8 cellular contexts compared by ENCODE assay signal in genomic region chr11:59158206-59159068, GRCh38. TPM values are rescaled to one million over a fixed set of nuclear protein-coding genes. Genes with fewer than 3 reads are reported as not detected.
A peak's percentile ranks its signal among the peaks of the same experiment; 100 is the strongest.
DNase-seq lines count a peak whose midpoint lies in the region; ATAC-seq, FAIRE-seq and TF ChIP-seq lines count a peak whose summit lies in the region.

No MANE protein-coding gene starts in this region.

- H3K36me3 ChIP-seq in OCI-LY3 (replicated peaks; ENCODE audit: low read depth, low read length) (peaks cover 6% of the 10 kb centered on the region), pancreas (no peaks in the 10 kb centered on the region)

- peak overlapping the region; percentile 53; the same call in 1 of the 2 replicates for H2AFZ ChIP-seq in OCI-LY3 (ENCODE audit: low read depth, low read length)

- H3K79me2 ChIP-seq in OCI-LY3 (ENCODE audit: low read length) = no peaks in the 10 kb centered on the region

- H3K4me3 ChIP-seq in OCI-LY3 (ENCODE audit: low read length) = peak overlapping the region; percentile 59
- peak overlapping the region in 1 of 2 donors; percentile 5 for H3K4me3 ChIP-seq in foreskin fibroblast (ENCODE audit: low read depth in 1 of 2, low read length in 2 of 2)
- H3K4me3 ChIP-seq in pancreas = no peak overlapping the region

- WGBS in pancreas, 2 donors = 36 to 37% methylated on average over 8 of the region's 8 CpGs

- intact Hi-C loops in pancreas (cut with DNase I) = no loop called here

- H3K36me3 Mint-ChIP-seq in IgD-negative memory B cell = no peaks in the 10 kb centered on the region

- H3K9ac ChIP-seq in OCI-LY3 (ENCODE audit: low read length) = peak overlapping the region; percentile 18; the same call in 1 of the 2 replicates

- peak; percentile 82 for ATAC-seq in GM21737 (IDR thresholded peaks at IDR 0.05; ENCODE audit: unreplicated experiment)
- ATAC-seq in pancreas = peak; percentile 72 to 98 (median 94)
- no peak for ATAC-seq in omental fat pad (ENCODE audit: low FRiP score)

- H3K9me3 Mint-ChIP-seq in IgD-negative memory B cell = no peaks in the 10 kb centered on the region

- H3K27me3 Mint-ChIP-seq in IgD-negative memory B cell = peaks cover 1% of the 10 kb centered on the region

- H3K4me1 ChIP-seq in OCI-LY3 (ENCODE audit: low read length) (peaks cover 5% of the 10 kb centered on the region), pancreas (no peaks in the 10 kb centered on the region)

- DNase-seq in GF-D8 (lab: John Stamatoyannopoulos, UW) (peak; percentile 39), foreskin fibroblast (peak in 1 of 2 donors; percentile 84), pancreas (peak in 2 of 6 donors; percentile 50 to 61), omental fat pad (ENCODE audit: low spot score) (no peak)
- DNase-seq in activated effector memory CD4-positive, alpha-beta T cell treated with Interleukin-2 at 50 U/mL for 16 hours = peak; percentile 21

- H3K27ac Mint-ChIP-seq in IgD-negative memory B cell = peak overlapping the region in 2 of 3 donors; percentile 16 to 86

- peaks cover 6 to 7% (median 7%) of the 10 kb centered on the region in 3 donors for H3K4me1 Mint-ChIP-seq in IgD-negative memory B cell

- peak overlapping the region; percentile 66 for H3K4me2 ChIP-seq in OCI-LY3 (ENCODE audit: low read length)

- TF ChIP-seq CTCF in OCI-LY3 (IDR thresholded peaks at IDR 0.05; ENCODE audit: low read depth, low read length) = peak; percentile 96
- peak; percentile 85 for TF ChIP-seq CTCF in foreskin fibroblast (IDR thresholded peaks at IDR 0.05; ENCODE audit: low read depth, low read length)
- peak; percentile 64 to 76 (median 69) for TF ChIP-seq CTCF in pancreas (IDR thresholded peaks at IDR 0.05)
- TF ChIP-seq CTCF in omental fat pad (IDR thresholded peaks at IDR 0.05) = peak in 1 of 3 donors; percentile 14

- peak overlapping the region in 1 of 4 donors; percentile 43 for H3K4me3 Mint-ChIP-seq in IgD-negative memory B cell

- H4K20me1 ChIP-seq in OCI-LY3 (ENCODE audit: insufficient read depth, low read length) = no peaks in the 10 kb centered on the region

- no peak for FAIRE-seq in pancreas (lab: Jason Lieb, UNC)

- H3K27me3 ChIP-seq in OCI-LY3 (ENCODE audit: low read depth, low read length) (no peaks in the 10 kb centered on the region), pancreas (no peaks in the 10 kb centered on the region)

- H3K27ac ChIP-seq in OCI-LY3 (ENCODE audit: low read length) (no peak overlapping the region), pancreas (no peak overlapping the region)

- no peaks in the 10 kb centered on the region for H3K9me3 ChIP-seq in OCI-LY3 (ENCODE audit: insufficient read depth, low read length)
- H3K9me3 ChIP-seq in pancreas = no peaks in the 10 kb centered on the region

RNA-seq across cellular contexts. Expression of gene DTX4, which starts 13.5 kb away (rescaled TPM):
- polyA plus RNA-seq in IgD-negative memory B cell (4.5 TPM), pancreas (10 to 100 TPM in 1 of 2 donors, 1 to 10 TPM in 1; 9.0 to 12.3 TPM)
- total RNA-seq in pancreas (10 to 100 TPM in 2 of 6 donors, 1 to 10 TPM in 4; 5.9 to 16.3 (median 8.3) TPM), omental fat pad (10 to 100 TPM; 12.0 to 75.6 (median 24.2) TPM)

RNA-seq across cellular contexts. Expression of gene FAM111A, which starts 15.8 kb away (rescaled TPM):
- polyA plus RNA-seq in IgD-negative memory B cell (23.7 TPM), pancreas (10 to 100 TPM; 19.7 to 25.1 TPM)
- total RNA-seq in pancreas (10 to 100 TPM in 2 of 6 donors, 1 to 10 TPM in 4; 3.9 to 25.1 (median 8.1) TPM), omental fat pad (10 to 100 TPM; 18.2 to 60.1 (median 31.7) TPM)

RNA-seq across cellular contexts. Expression of gene FAM111B, which starts 51.4 kb away (rescaled TPM):
- polyA plus RNA-seq in IgD-negative memory B cell (3.8 TPM), pancreas (under 1 TPM; 0.05 to 0.15 TPM)
- total RNA-seq in pancreas (under 1 TPM in 5 of 6 donors, not detected in 1; 0.12 to 0.73 (median 0.20) TPM), omental fat pad (1 to 10 TPM in 2 of 4 donors, under 1 TPM in 1, not detected in 1; 0.19 to 2.4 (median 1.9) TPM)

RNA-seq across cellular contexts. Expression of gene MPEG1, which starts 54.3 kb away (rescaled TPM):
- polyA plus RNA-seq in IgD-negative memory B cell = 51.8 TPM
- 1 to 10 TPM in 5 of 6 donors, under 1 TPM in 1; 0.51 to 7.1 (median 3.4) TPM for total RNA-seq in pancreas
- under 1 TPM; 0.68 to 0.92 TPM for polyA plus RNA-seq in pancreas
- 10 to 100 TPM; 41.7 to 51.1 (median 47.5) TPM for total RNA-seq in omental fat pad
